In the genomic region with DNA sequence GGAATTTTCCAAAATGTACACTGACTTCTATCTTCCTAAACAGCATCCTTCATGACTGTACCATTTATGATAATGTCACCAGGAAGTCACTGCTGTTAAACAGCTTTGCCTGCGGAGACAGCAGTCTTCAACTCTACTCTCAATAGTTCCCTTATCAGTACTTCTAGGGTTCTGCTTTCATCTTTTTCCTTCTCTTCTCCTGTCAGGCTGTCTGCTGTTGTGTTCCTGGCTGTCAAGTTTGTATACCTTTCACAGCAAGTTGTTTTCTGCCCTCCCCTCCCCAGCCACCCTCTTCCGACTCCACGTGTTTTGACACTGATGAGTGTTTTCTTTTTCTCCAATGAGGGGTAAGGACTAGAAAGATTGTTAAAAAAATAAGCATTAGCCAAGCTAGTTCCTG, we compare ENCODE assay signal across 11 cellular contexts. TPM values are rescaled to one million over a fixed set of nuclear protein-coding genes. Genes with fewer than 3 reads are reported as not detected.
DNase-seq lines count a peak whose midpoint lies in the region; ATAC-seq, FAIRE-seq and TF ChIP-seq lines count a peak whose summit lies in the region.
"Had no signal": no experiment of that assay in that cellular context is flagged by ENCODE, and none has a peak within 500 bp of the region (broad histone marks: within the 10 kb centered on the region; RNA-seq: fewer than 3 reads in every experiment).

No MANE protein-coding gene starts in this region.

- peaks cover 16% of the 10 kb centered on the region for H3F3A ChIP-seq in GM23338 (replicated peaks; ENCODE audit: low read depth)

- peak overlapping the region; percentile 51 for H3K4me3 Mint-ChIP-seq in GM23338
- H3K4me3 Mint-ChIP-seq in T-helper 2 cell treated with Interferon-gamma antibody and Interleukin-4, amounts not matched to agents 5 μg/mL and 100 μg/mL, for 36 hours: peak overlapping the region; percentile 49
- H3K4me3 Mint-ChIP-seq in glutamatergic neuron (ENCODE audit: unreplicated experiment): peak overlapping the region; percentile 39

- no peak for TF ChIP-seq RAD21 in A549 (conservative IDR thresholded peaks at IDR 0.05 in 1 of 2, IDR thresholded peaks at IDR 0.05 in 1 of 2)

- H3K4me3 ChIP-seq in A549 (no peak overlapping the region), GM23338 (no peak overlapping the region)

- CTCF ChIA-PET in A549 (lab: Yijun Ruan, JAX): no interaction called here

- FAIRE-seq in A549 (lab: Jason Lieb, UNC): no peak

- H3K79me2 ChIP-seq in GM23338 (replicated peaks; ENCODE audit: insufficient read depth): peaks cover 55% of the 10 kb centered on the region

- H3K36me3 Mint-ChIP-seq in GM23338 (ENCODE audit: low read depth): peaks cover 60% of the 10 kb centered on the region
- H3K36me3 Mint-ChIP-seq in T-helper 2 cell treated with Interferon-gamma antibody and Interleukin-4, amounts not matched to agents 5 μg/mL and 100 μg/mL, for 36 hours (ENCODE audit: low read depth): peaks cover 53% of the 10 kb centered on the region
- peaks cover 6% of the 10 kb centered on the region for H3K36me3 Mint-ChIP-seq in glutamatergic neuron (ENCODE audit: unreplicated experiment)

- H3K9me2 ChIP-seq in GM23338 (ENCODE audit: insufficient read depth): no peaks in the 10 kb centered on the region

- no peak overlapping the region for H2AFZ ChIP-seq in GM23338

- H3K27me3 Mint-ChIP-seq in GM23338 (ENCODE audit: insufficient read depth, low read depth, poor library complexity): peaks cover 15% of the 10 kb centered on the region
- H3K27me3 Mint-ChIP-seq in T-helper 2 cell treated with Interferon-gamma antibody and Interleukin-4, amounts not matched to agents 5 μg/mL and 100 μg/mL, for 36 hours (ENCODE audit: low read depth): no peaks in the 10 kb centered on the region
- H3K27me3 Mint-ChIP-seq in glutamatergic neuron (ENCODE audit: unreplicated experiment): peaks cover 12% of the 10 kb centered on the region

- no peaks in the 10 kb centered on the region for H3K27me3 ChIP-seq in GM23338 (ENCODE audit: insufficient read depth)

- no peaks in the 10 kb centered on the region for H3K9me3 Mint-ChIP-seq in GM23338
- no peaks in the 10 kb centered on the region for H3K9me3 Mint-ChIP-seq in T-helper 2 cell treated with Interferon-gamma antibody and Interleukin-4, amounts not matched to agents 5 μg/mL and 100 μg/mL, for 36 hours
- peaks cover 14% of the 10 kb centered on the region for H3K9me3 Mint-ChIP-seq in glutamatergic neuron (ENCODE audit: unreplicated experiment)

- H3K4me1 ChIP-seq in A549: peaks cover 26% of the 10 kb centered on the region; the same call in 2 of the 3 replicates
- peaks cover 10% of the 10 kb centered on the region for H3K4me1 ChIP-seq in GM23338 (ENCODE audit: insufficient read depth)

- no peak for TF ChIP-seq EP300 in A549 (IDR thresholded peaks at IDR 0.05)

- H3K27ac Mint-ChIP-seq in GM23338: no peak overlapping the region; the same call in 1 of the 2 replicates
- H3K27ac Mint-ChIP-seq in T-helper 2 cell treated with Interferon-gamma antibody and Interleukin-4, amounts not matched to agents 5 μg/mL and 100 μg/mL, for 36 hours: peak overlapping the region; percentile 46
- H3K27ac Mint-ChIP-seq in glutamatergic neuron (ENCODE audit: unreplicated experiment): peak overlapping the region; percentile 15

- no peaks in the 10 kb centered on the region for H3K9me3 ChIP-seq in A549
- H3K9me3 ChIP-seq: HAP-1 had no signal

- H3K36me3 ChIP-seq in GM23338 (ENCODE audit: insufficient read depth): peaks cover 21% of the 10 kb centered on the region; the same call in 1 of the 2 replicates

- H3K27ac ChIP-seq in A549 (no peak overlapping the region), GM23338 (ENCODE audit: low read depth) (peak overlapping the region; percentile 41; the same call in 1 of the 2 replicates)

- POLR2A ChIA-PET in A549 (lab: Yijun Ruan, JAX): no interaction called here

- peaks cover 21% of the 10 kb centered on the region for H4K20me1 ChIP-seq in GM23338 (replicated peaks; ENCODE audit: insufficient read depth)

- no peak for TF ChIP-seq CTCF in A549 (IDR thresholded peaks at IDR 0.05)
- TF ChIP-seq CTCF in GM23338 (conservative IDR thresholded peaks at IDR 0.05; ENCODE audit: low read depth in 2 of 2): no peak
- TF ChIP-seq CTCF in glutamatergic neuron (IDR thresholded peaks at IDR 0.05; ENCODE audit: partially characterized antibody, unreplicated experiment): no peak

- TF ChIP-seq POLR2A in A549 (IDR thresholded peaks at IDR 0.05; ENCODE audit: low read length): no peak

- peaks cover 22% of the 10 kb centered on the region for H3K4me1 Mint-ChIP-seq in GM23338
- H3K4me1 Mint-ChIP-seq in T-helper 2 cell treated with Interferon-gamma antibody and Interleukin-4, amounts not matched to agents 5 μg/mL and 100 μg/mL, for 36 hours (ENCODE audit: low read depth): peaks cover 27% of the 10 kb centered on the region
- peaks cover 20% of the 10 kb centered on the region for H3K4me1 Mint-ChIP-seq in glutamatergic neuron (ENCODE audit: low read depth, unreplicated experiment)

- no peak for ATAC-seq in A549
- no peak for ATAC-seq in GM23338
- ATAC-seq in left colon: no peak

- intact Hi-C loops in left colon (cut with DNase I, micrococcal nuclease): no loop called here

- DNase-seq in A549 (ENCODE audit: low read depth in 1 of 2, low spot score in 1 of 2) (no peak), GM23338 (ENCODE audit: low spot score) (no peak), glutamatergic neuron (no peak), T-helper 9 cell (no peak), left colon (no peak), NCI-H1092 (lab: John Stamatoyannopoulos, UW) (no peak), dedifferentiated amniotic fluid mesenchymal stem cell (ENCODE audit: extremely low spot score) (no peak)
- no peak for DNase-seq in T-helper 2 cell treated with Interferon-gamma antibody and Interleukin-4, amounts not matched to agents 5 μg/mL and 100 μg/mL, for 36 hours (ENCODE audit: low spot score)
- DNase-seq: NCI-H82, nucleus accumbens had no signal

- H3K4me2 ChIP-seq in A549: peak overlapping the region; percentile 80
- H3K4me2 ChIP-seq in GM23338: no peak overlapping the region

- 93% methylated on average over 3 of the region's 3 CpGs for WGBS in A549 (ENCODE audit: missing lambda C conversion rate)

TF ChIP-seq in GM23338, 12 proteins besides CTCF, POLR2A, EP300 and RAD21 (continues in another document):
- TF ChIP-seq ZNF331 (CRISPR knock-in tag; IDR thresholded peaks at IDR 0.05; ENCODE audit: low read depth) (no peak), CREB1 (CRISPR knock-in tag; IDR thresholded peaks at IDR 0.05; ENCODE audit: low read depth) (no peak), STAT1 (IDR thresholded peaks at IDR 0.05; ENCODE audit: unreplicated experiment) (no peak), ZNF114 (CRISPR knock-in tag; IDR thresholded peaks at IDR 0.05) (no peak), POLR2AphosphoS5 (IDR thresholded peaks at IDR 0.05; ENCODE audit: low read depth) (no peak), JUNB (IDR thresholded peaks at IDR 0.05; ENCODE audit: unreplicated experiment) (no peak), EZH2phosphoT487 (IDR thresholded peaks at IDR 0.05; ENCODE audit: unreplicated experiment) (no peak), NANOG (IDR thresholded peaks at IDR 0.05; ENCODE audit: borderline replicate concordance) (no peak)

RNA-seq across cellular contexts. Expression of gene UPF3A, which starts 2.2 kb away (rescaled TPM):
- polyA plus RNA-seq in A549 (2011; rRNA removed) (39.9 and 51.0 TPM in 2 replicates), A549 (2017; fragmentation: RNase III; extraction: RNeasy Plus Mini Kit Qiagen cat#74134 plus additional on column Dnase treatment) (60.2 to 64.5 TPM (median 62.6 TPM) in 3 replicates), GM23338 (2016; fragmentation: Nextera tagmentation; extraction: Ambion mirVana) (174 and 177 TPM in 2 replicates)
- polyA plus RNA-seq in A549 (2012; cell fraction: cytosol; rRNA removed): 31.9 and 35.2 TPM in 2 replicates
- 38.2 and 41.5 TPM in 2 replicates for polyA plus RNA-seq in A549 (2012; cell fraction: nucleus; rRNA removed)
- 11.0 and 12.0 TPM in 2 replicates for polyA minus RNA-seq in A549 (2011; rRNA and poly(A)+ RNA removed)
- total RNA-seq in GM23338 (2014; rRNA removed; shearing (Covaris generic)): 45.0 and 57.2 TPM in 2 replicates
- total RNA-seq in glutamatergic neuron (ENCODE audit: unreplicated experiment) (108 TPM), left colon (10 to 100 TPM; 29.0 to 32.6 TPM)

RNA-seq across cellular contexts. Expression of gene CHAMP1, which starts 30.7 kb away (rescaled TPM):
- polyA plus RNA-seq in A549 (2011; rRNA removed): 36.7 and 40.8 TPM in 2 replicates
- polyA plus RNA-seq in A549 (2012; cell fraction: cytosol; rRNA removed): 21.7 and 24.3 TPM in 2 replicates
- 9.7 and 12.0 TPM in 2 replicates for polyA plus RNA-seq in A549 (2012; cell fraction: nucleus; rRNA removed)
- polyA plus RNA-seq in A549 (2017; fragmentation: RNase III; extraction: RNeasy Plus Mini Kit Qiagen cat#74134 plus additional on column Dnase treatment): 18.0 to 19.7 TPM (median 18.7 TPM) in 3 replicates
- 8.2 and 9.5 TPM in 2 replicates for polyA minus RNA-seq in A549 (2011; rRNA and poly(A)+ RNA removed)
- total RNA-seq in GM23338 (2014; rRNA removed; shearing (Covaris generic)): 39.1 and 54.8 TPM in 2 replicates
- 32.8 and 35.1 TPM in 2 replicates for polyA plus RNA-seq in GM23338 (2016; fragmentation: Nextera tagmentation; extraction: Ambion mirVana)
- 29.5 TPM for total RNA-seq in glutamatergic neuron (ENCODE audit: unreplicated experiment)
- 10 to 100 TPM; 14.5 to 16.6 TPM for total RNA-seq in left colon

RNA-seq across cellular contexts. Expression of gene CDC16, which starts 48.9 kb away (rescaled TPM):
- polyA plus RNA-seq in A549 (2011; rRNA removed) (79.7 and 85.0 TPM in 2 replicates), A549 (2017; fragmentation: RNase III; extraction: RNeasy Plus Mini Kit Qiagen cat#74134 plus additional on column Dnase treatment) (42.4 to 46.3 TPM (median 46.1 TPM) in 3 replicates), GM23338 (2016; fragmentation: Nextera tagmentation; extraction: Ambion mirVana) (91.3 and 95.9 TPM in 2 replicates)
- polyA plus RNA-seq in A549 (2012; cell fraction: cytosol; rRNA removed): 26.0 and 27.0 TPM in 2 replicates
- 21.7 and 29.7 TPM in 2 replicates for polyA plus RNA-seq in A549 (2012; cell fraction: nucleus; rRNA removed)
- polyA minus RNA-seq in A549 (2011; rRNA and poly(A)+ RNA removed): 36.6 and 40.0 TPM in 2 replicates
- 84.2 and 86.1 TPM in 2 replicates for total RNA-seq in GM23338 (2014; rRNA removed; shearing (Covaris generic))
- total RNA-seq in glutamatergic neuron (ENCODE audit: unreplicated experiment) (85.1 TPM), left colon (10 to 100 TPM; 44.5 to 45.1 TPM)
